In the genomic region with DNA sequence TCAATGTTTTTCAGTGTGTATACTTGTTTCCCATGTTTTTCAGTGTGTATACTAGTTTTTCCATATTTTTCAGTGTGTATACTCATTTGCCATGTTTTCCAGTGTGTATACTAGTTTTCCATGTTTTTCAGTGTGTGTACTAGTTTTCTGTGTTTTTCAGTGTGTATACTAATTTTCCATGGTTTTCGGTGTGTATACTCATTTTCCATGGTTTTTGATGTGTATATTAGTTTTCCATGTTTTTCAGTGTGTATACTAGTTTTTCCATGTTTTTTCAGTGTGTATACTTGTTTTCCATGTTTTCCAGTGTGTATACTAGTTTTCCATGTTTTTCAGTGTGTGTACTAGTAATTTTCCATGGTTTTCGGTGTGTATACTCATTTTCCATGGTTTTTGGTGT, we compare ENCODE assay signal across 32 cellular contexts.
"Had no signal": no experiment of that assay in that cellular context is flagged by ENCODE, and none has a peak within 500 bp of the region (broad histone marks: within the 10 kb centered on the region; RNA-seq: fewer than 3 reads in every experiment).

No MANE protein-coding gene starts in this region.

- H3K9me3 ChIP-seq: ascending aorta had no signal

- H3K27ac ChIP-seq: ascending aorta, cardiac muscle cell, WERI-Rb-1 had no signal

- ATAC-seq: activated CD4-positive, CD25-positive, alpha-beta regulatory T cell treated with anti-CD3 and anti-CD28 coated beads, Interleukin-2, amount 50 U/mL, for 24 hours; activated CD8-positive, alpha-beta T cell treated with anti-CD3 and anti-CD28 coated beads, Interleukin-2, amount 10 ng/mL, durations not matched to agents 7 days and 5 days; activated naive CD8-positive, alpha-beta T cell treated with anti-CD3 and anti-CD28 coated beads, Interleukin-2, amount 50 U/mL, for 24 hours; WTC11 had no signal

- H3K36me3 ChIP-seq: ascending aorta, cardiac muscle cell, WERI-Rb-1 had no signal

- DNase-seq: activated CD4-positive, alpha-beta memory T cell treated with anti-CD3 and anti-CD28 coated beads, Interleukin-2, amount 10 ng/mL, durations not matched to agents 7 days and 5 days; activated CD4-positive, alpha-beta T cell treated with anti-CD3 and anti-CD28 coated beads for 1 hour; activated CD4-positive, alpha-beta T cell treated with anti-CD3 and anti-CD28 coated beads for 36 hours; activated CD4-positive, alpha-beta T cell treated with anti-CD3 and anti-CD28 coated beads for 48 hours; activated CD4-positive, alpha-beta T cell treated with anti-CD3 and anti-CD28 coated beads, Interleukin-2, amount 10 ng/mL, durations not matched to agents 7 days and 5 days; activated CD4-positive, alpha-beta T cell treated with anti-CD3 and anti-CD28 coated beads, Interleukin-2, amount 50 U/mL, for 48 hours; activated CD4-positive, CD25-positive, alpha-beta regulatory T cell; activated CD8-positive, alpha-beta memory T cell treated with anti-CD3 and anti-CD28 coated beads for 24 hours; activated CD8-positive, alpha-beta memory T cell treated with anti-CD3 and anti-CD28 coated beads, Interleukin-2, amount 10 ng/mL, durations not matched to agents 7 days and 5 days; activated CD8-positive, alpha-beta memory T cell treated with anti-CD3 and anti-CD28 coated beads, Interleukin-2, amount 50 U/mL, for 48 hours; activated CD8-positive, alpha-beta T cell treated with anti-CD3 and anti-CD28 coated beads, Interleukin-2, amount 10 ng/mL, durations not matched to agents 7 days and 5 days; activated effector memory CD4-positive, alpha-beta T cell treated with Interleukin-2 at 50 U/mL for 16 hours; activated gamma-delta T cell; activated naive CD4-positive, alpha-beta T cell treated with anti-CD3 and anti-CD28 coated beads, Interleukin-2, amount 10 ng/mL, durations not matched to agents 7 days and 5 days; activated naive CD4-positive, alpha-beta T cell treated with Interleukin-2 at 50 U/mL for 16 hours; activated naive CD8-positive, alpha-beta T cell treated with anti-CD3 and anti-CD28 coated beads, Interleukin-2, amount 10 ng/mL, durations not matched to agents 7 days and 5 days; activated naive CD8-positive, alpha-beta T cell treated with anti-CD3 and anti-CD28 coated beads, Interleukin-2, amount 50 U/mL, for 24 hours; activated T-cell treated with anti-CD3 and anti-CD28 coated beads, Interleukin-2, amount 50 U/mL, for 24 hours; activated T-cell treated with anti-CD3 and anti-CD28 coated beads, Interleukin-2, amount 50 U/mL, for 48 hours; amygdala; anterior cingulate cortex; caudate nucleus; cerebellar nuclear complex; T-helper 1 cell; T-helper 2 cell; T-helper 9 cell; WERI-Rb-1 had no signal

- H3K4me1 ChIP-seq: ascending aorta had no signal

- FAIRE-seq: bronchial epithelial cell had no signal

- H3K4me3 ChIP-seq: ascending aorta, cardiac muscle cell had no signal
